In genomic region chr4:137896221-137896737, GRCh38 we compare ENCODE assay signal across 18 cellular contexts.
DNase-seq lines count a peak whose midpoint lies in the region; ATAC-seq, FAIRE-seq and TF ChIP-seq lines count a peak whose summit lies in the region.
"Had no signal": no experiment of that assay in that cellular context is flagged by ENCODE, and none has a peak within 500 bp of the region (broad histone marks: within the 10 kb centered on the region; RNA-seq: fewer than 3 reads in every experiment).

No MANE protein-coding gene starts in this region.

- H3K4me3 ChIP-seq in adipocyte (ENCODE audit: low read length) (no peak overlapping the region), pancreas (no peak overlapping the region), right cardiac atrium (ENCODE audit: low read length) (no peak overlapping the region)
- H3K4me3 ChIP-seq: BLaER1 had no signal

- no peaks in the 10 kb centered on the region for H3K36me3 ChIP-seq in adipocyte (ENCODE audit: control insufficient read depth, insufficient read depth, low read length, severe bottlenecking)
- H3K36me3 ChIP-seq in pancreas = no peaks in the 10 kb centered on the region
- H3K36me3 ChIP-seq: BLaER1 had no signal

- H3K27me3 Mint-ChIP-seq in HFFc6 (ENCODE audit: insufficient read depth) = no peaks in the 10 kb centered on the region; the same call in 1 of the 2 replicates

- WGBS in pancreas, 2 donors = 72 to 83% methylated on average over 5 of the region's 5 CpGs
- WGBS in right cardiac atrium = 60% methylated on average over 5 of the region's 5 CpGs

- no peaks in the 10 kb centered on the region for H3K36me3 Mint-ChIP-seq in HFFc6 (ENCODE audit: low read depth)
- H3K36me3 Mint-ChIP-seq: CD8-positive, alpha-beta T cell had no signal

- TF ChIP-seq CTCF in HFFc6 (IDR thresholded peaks at IDR 0.05) (no peak), pancreas (IDR thresholded peaks at IDR 0.05) (no peak)

- DNase-seq in HFFc6 = no peak
- DNase-seq in adipocyte (ENCODE audit: low read depth) = peak; percentile 49
- DNase-seq in dedifferentiated amniotic fluid mesenchymal stem cell (ENCODE audit: extremely low spot score) = peak; percentile 29
- no peak for DNase-seq in pancreas
- no peak for DNase-seq in NCI-H1694 (lab: John Stamatoyannopoulos, UW)
- DNase-seq in activated CD4-positive, alpha-beta T cell treated with anti-CD3 and anti-CD28 coated beads, Interleukin-2, amount 50 U/mL, for 4 hours = no peak
- no peak for DNase-seq in right cardiac atrium
- DNase-seq: CD8-positive, alpha-beta T cell; DND-41; NCI-H1930; NCI-H2171; NCI-H446 treated with DMSO at 0.1 percent for 48 hours; NK-92 treated with Interleukin-12 subunit alpha and Interleukin-12 subunit beta, amount 100 ng/mL, for 24 hours; SHP77 had no signal

- ATAC-seq in pancreas = no peak
- ATAC-seq in HG03469 (IDR thresholded peaks at IDR 0.05; ENCODE audit: unreplicated experiment) = no peak
- ATAC-seq in right cardiac atrium = no peak
- ATAC-seq: CD8-positive, alpha-beta T cell had no signal

- H3K4me3 Mint-ChIP-seq in HFFc6 = peak overlapping the region; percentile 24; the same call in 1 of the 2 replicates
- H3K4me3 Mint-ChIP-seq: CD8-positive, alpha-beta T cell had no signal

- H3K27me3 ChIP-seq in adipocyte (replicated peaks; ENCODE audit: control insufficient read depth, insufficient read depth, low read length) = no peaks in the 10 kb centered on the region
- H3K27me3 ChIP-seq in pancreas = no peaks in the 10 kb centered on the region
- H3K27me3 ChIP-seq in right cardiac atrium (ENCODE audit: control insufficient read depth, insufficient read depth) = no peaks in the 10 kb centered on the region
- H3K27me3 ChIP-seq: BLaER1 had no signal

- intact Hi-C loops in pancreas (cut with DNase I) (no loop called here), right cardiac atrium (cut with DNase I) (no loop called here)

- peak; percentile 32 for FAIRE-seq in pancreas (lab: Jason Lieb, UNC)
- FAIRE-seq: D721Med, HTR-8/SVneo had no signal

- peaks cover 25% of the 10 kb centered on the region for H3K4me1 Mint-ChIP-seq in HFFc6 (ENCODE audit: low read depth)

- H3K9me3 ChIP-seq in adipocyte (ENCODE audit: control insufficient read depth, low read length) (no peaks in the 10 kb centered on the region), pancreas (no peaks in the 10 kb centered on the region), right cardiac atrium (ENCODE audit: control insufficient read depth, low read length) (no peaks in the 10 kb centered on the region)
- H3K9me3 ChIP-seq: BLaER1 had no signal

- no peak overlapping the region for H3K9ac ChIP-seq in adipocyte (ENCODE audit: low read length)
- H3K9ac ChIP-seq: BLaER1 had no signal

- no peaks in the 10 kb centered on the region for H3K9me3 Mint-ChIP-seq in HFFc6

- no peak overlapping the region for H3K27ac ChIP-seq in pancreas
- no peak overlapping the region for H3K27ac ChIP-seq in right cardiac atrium (ENCODE audit: low read length)
- H3K27ac ChIP-seq: BLaER1 had no signal

- H3K27ac Mint-ChIP-seq in HFFc6 = no peak overlapping the region; the same call in 1 of the 2 replicates
- H3K27ac Mint-ChIP-seq: CD8-positive, alpha-beta T cell had no signal

- H3K4me1 ChIP-seq in adipocyte (ENCODE audit: control insufficient read depth, insufficient read depth, low read length) (no peaks in the 10 kb centered on the region), pancreas (no peaks in the 10 kb centered on the region), right cardiac atrium (ENCODE audit: control insufficient read depth, insufficient read depth, low read length) (no peaks in the 10 kb centered on the region)
- H3K4me1 ChIP-seq: BLaER1 had no signal

Comparison
In these comparisons a context has a peak if more than half of its experiments do, and no peak if none do; other contexts are left out.
1. DNase-seq: peak in adipocyte (single experiment) and dedifferentiated amniotic fluid mesenchymal stem cell (single experiment); none in HFFc6 (single experiment), pancreas (0 of 6), NCI-H1694 (single experiment), activated CD4-positive, alpha-beta T cell treated with anti-CD3 and anti-CD28 coated beads, Interleukin-2, amount 50 U/mL, for 4 hours (0 of 2) and right cardiac atrium (0 of 3).